26 cellular contexts compared by ENCODE assay signal in genomic region chr15:76718863-76719262, GRCh38.
"Had no signal": no experiment of that assay in that cellular context is flagged by ENCODE, and none has a peak within 500 bp of the region (broad histone marks: within the 10 kb centered on the region; RNA-seq: fewer than 3 reads in every experiment).

No MANE protein-coding gene starts in this region.

- H3K27me3 ChIP-seq: stomach, suprapubic skin, testis, thyroid gland, tibial artery, tibial nerve, transverse colon, upper lobe of left lung, upper lobe of right lung, uterus, vagina had no signal

- FAIRE-seq: urothelium cell line had no signal

- ATAC-seq: stimulated activated effector memory CD8-positive, alpha-beta T cell treated with anti-CD3 and anti-CD28 coated beads, Interleukin-12 subunit alpha, Interleukin-12 subunit beta, amount 100 ng/mL, for 72 hours; stimulated activated memory B cell treated with anti-CD40 and anti-IgM and Interleukin-4, amounts not matched to agents 10 μg/mL and 1 μg/mL and 100 μg/mL, for 72 hours; stimulated activated naive B cell treated with anti-CD40 and anti-IgM and Interleukin-4, amounts not matched to agents 10 μg/mL and 1 μg/mL and 100 μg/mL, for 72 hours; stimulated activated naive CD8-positive, alpha-beta T cell treated with anti-CD3 and anti-CD28 coated beads, Interleukin-15, amount 100 ng/mL, for 72 hours; stimulated activated naive CD8-positive, alpha-beta T cell treated with anti-CD3 and anti-CD28 coated beads, Interleukin-15, Interleukin-2, amounts not matched to agents 100 U/mL and 50 U/mL, for 24 hours; upper lobe of right lung had no signal

- H3K9me3 ChIP-seq: testis, thyroid gland, vagina had no signal

- H3K27ac ChIP-seq: stomach, suprapubic skin, testis, thoracic aorta, thyroid gland, tibial artery, tibial nerve, transverse colon, upper lobe of left lung, upper lobe of right lung, uterus, vagina had no signal

- H3K4me3 ChIP-seq: stomach, suprapubic skin, testis, thoracic aorta, thyroid gland, tibial artery, tibial nerve, transverse colon, upper lobe of left lung, upper lobe of right lung, uterus, vagina had no signal

- H3K36me3 ChIP-seq: thoracic aorta, thyroid gland, upper lobe of left lung, upper lobe of right lung, uterus had no signal

- DNase-seq: stimulated activated CD4-positive, alpha-beta T cell treated with anti-CD3 and anti-CD28 coated beads, Interleukin-2, amount 100 ng/mL, for 48 hours; stimulated activated CD4-positive, alpha-beta T cell treated with anti-CD3 and anti-CD28 coated beads, Interleukin-4, amount 100 ng/mL, for 1 hour; stimulated activated CD4-positive, alpha-beta T cell treated with anti-CD3 and anti-CD28 coated beads, Interleukin-4, amount 100 ng/mL, for 24 hours; stimulated activated CD4-positive, alpha-beta T cell treated with anti-CD3 and anti-CD28 coated beads, Interleukin-4, amount 100 ng/mL, for 4 hours; stimulated activated CD8-positive, alpha-beta memory T cell treated with anti-CD3 and anti-CD28 coated beads, Interleukin-4, amount 100 ng/mL, for 48 hours; stimulated activated naive B cell treated with anti-CD40 and anti-IgM and Interleukin-4, amounts not matched to agents 10 μg/mL and 1 μg/mL and 100 μg/mL, for 72 hours; stimulated activated naive CD4-positive, alpha-beta T cell; stimulated activated naive CD4-positive, alpha-beta T cell treated with Interleukin-2 at 50 U/mL for 16 hours; stimulated activated naive CD8-positive, alpha-beta T cell treated with anti-CD3 and anti-CD28 coated beads, Interleukin-15, amount 100 ng/mL, for 72 hours; stimulated activated naive CD8-positive, alpha-beta T cell treated with anti-CD3 and anti-CD28 coated beads, Interleukin-15, Interleukin-2, amounts not matched to agents 100 U/mL and 50 U/mL, for 24 hours; stomach; testis; thyroid gland; tibial artery; transverse colon; trophoblast cell; upper lobe of left lung; upper lobe of right lung; uterus had no signal

- H3K4me1 ChIP-seq: stomach, suprapubic skin, testis, thyroid gland, tibial artery, tibial nerve, transverse colon, upper lobe of left lung, upper lobe of right lung, uterus, vagina had no signal
